7 cellular contexts compared by ENCODE assay signal in genomic region chr4:109434793-109435080, GRCh38. TPM values are rescaled to one million over a fixed set of nuclear protein-coding genes. Genes with fewer than 3 reads are reported as not detected.
A peak's percentile ranks its signal among the peaks of the same experiment; 100 is the strongest.
DNase-seq lines count a peak whose midpoint lies in the region; ATAC-seq and TF ChIP-seq lines count a peak whose summit lies in the region.

No MANE protein-coding gene starts in this region.

- peaks cover 14% of the 10 kb centered on the region for H3K36me3 Mint-ChIP-seq in activated T-helper 17 cell treated with anti-CD3 and anti-CD28 coated beads, Interleukin-2, amount 50 U/mL, for 72 hours (ENCODE audit: low read depth)

- no peaks in the 10 kb centered on the region for H3K36me3 ChIP-seq in HEK293 (ENCODE audit: control insufficient read depth in 2 of 2, insufficient read depth in 1 of 2, low read length in 2 of 2)
- no peaks in the 10 kb centered on the region for H3K36me3 ChIP-seq in iPS-18a (ENCODE audit: control insufficient read depth, low read depth, low read length)

- no peaks in the 10 kb centered on the region for H3K27me3 ChIP-seq in iPS-18a (ENCODE audit: control insufficient read depth, insufficient read depth, low read length)

- H3K4me1 ChIP-seq in HEK293 (ENCODE audit: control insufficient read depth, insufficient read depth, low read length), result peaks cover 8% of the 10 kb centered on the region; the same call in 1 of the 2 replicates
- peaks cover 19% of the 10 kb centered on the region for H3K4me1 ChIP-seq in iPS-18a (ENCODE audit: control insufficient read depth, low read depth, low read length)

- H3K9me3 ChIP-seq in HEK293 (ENCODE audit: control insufficient read depth, insufficient read depth, low read depth, low read length) (no peaks in the 10 kb centered on the region), iPS-18a (ENCODE audit: control insufficient read depth, low read depth, low read length) (no peaks in the 10 kb centered on the region)

- DNase-seq in stimulated activated naive CD8-positive, alpha-beta T cell treated with anti-CD3 and anti-CD28 coated beads, Interleukin-15, amount 100 ng/mL, for 72 hours, result no peak
- no peak for DNase-seq in DMS53 (lab: John Stamatoyannopoulos, UW)

- H3K9me3 Mint-ChIP-seq in activated T-helper 17 cell treated with anti-CD3 and anti-CD28 coated beads, Interleukin-2, amount 50 U/mL, for 72 hours, result no peaks in the 10 kb centered on the region
- H3K9me3 Mint-ChIP-seq in stimulated activated naive CD8-positive, alpha-beta T cell treated with anti-CD3 and anti-CD28 coated beads, Interleukin-15, amount 100 ng/mL, for 72 hours, result no peaks in the 10 kb centered on the region

- H3K4me1 Mint-ChIP-seq in activated T-helper 17 cell treated with anti-CD3 and anti-CD28 coated beads, Interleukin-2, amount 50 U/mL, for 72 hours, result peaks cover 32% of the 10 kb centered on the region
- H3K4me1 Mint-ChIP-seq in stimulated activated naive CD8-positive, alpha-beta T cell treated with anti-CD3 and anti-CD28 coated beads, Interleukin-15, amount 100 ng/mL, for 72 hours, result peaks cover 62% of the 10 kb centered on the region

- TF ChIP-seq POLR2A in GM18505 (IDR thresholded peaks at IDR 0.05; ENCODE audit: borderline replicate concordance, extremely low read depth, insufficient read depth, insufficient read length), result no peak

- no peaks in the 10 kb centered on the region for H3K27me3 Mint-ChIP-seq in activated T-helper 17 cell treated with anti-CD3 and anti-CD28 coated beads, Interleukin-2, amount 50 U/mL, for 72 hours
- no peaks in the 10 kb centered on the region for H3K27me3 Mint-ChIP-seq in stimulated activated naive CD8-positive, alpha-beta T cell treated with anti-CD3 and anti-CD28 coated beads, Interleukin-15, amount 100 ng/mL, for 72 hours

- H3K9ac ChIP-seq in iPS-18a (ENCODE audit: low read length), result peak overlapping the region; percentile 73

- ATAC-seq in activated T-helper 17 cell treated with anti-CD3 and anti-CD28 coated beads, Interleukin-2, amount 50 U/mL, for 72 hours (replicated peaks), result no peak
- no peak for ATAC-seq in stimulated activated naive CD8-positive, alpha-beta T cell treated with anti-CD3 and anti-CD28 coated beads, Interleukin-15, amount 100 ng/mL, for 72 hours
- ATAC-seq in GM21367 (IDR thresholded peaks at IDR 0.05; ENCODE audit: unreplicated experiment) (no peak), GM18505 (IDR thresholded peaks at IDR 0.05; ENCODE audit: unreplicated experiment) (no peak)

- no peak for TF ChIP-seq CTCF in HEK293 (tag by site-specific recombination; IDR thresholded peaks at IDR 0.05)

- H3K4me3 ChIP-seq in HEK293 (ENCODE audit: low read depth, low read length), result peak overlapping the region; percentile 78
- peak overlapping the region; percentile 97 for H3K4me3 ChIP-seq in iPS-18a (ENCODE audit: low read length)

- POLR2A ChIA-PET in HEK293 (lab: Yijun Ruan, JAX), result no interaction called here

- H3K27ac Mint-ChIP-seq in activated T-helper 17 cell treated with anti-CD3 and anti-CD28 coated beads, Interleukin-2, amount 50 U/mL, for 72 hours, result peak overlapping the region; percentile 58
- peak overlapping the region in 1 of 2 donors; percentile 21 for H3K27ac Mint-ChIP-seq in stimulated activated naive CD8-positive, alpha-beta T cell treated with anti-CD3 and anti-CD28 coated beads, Interleukin-15, amount 100 ng/mL, for 72 hours

- CTCF ChIA-PET in HEK293 (lab: Yijun Ruan, JAX), result no interaction called here

- H3K27ac ChIP-seq in HEK293 (ENCODE audit: extremely low read depth, low read depth, low read length) (no peak overlapping the region; the same call in 1 of the 2 replicates), iPS-18a (ENCODE audit: low read length) (no peak overlapping the region)

- peak overlapping the region; percentile 88 for H3K4me3 Mint-ChIP-seq in activated T-helper 17 cell treated with anti-CD3 and anti-CD28 coated beads, Interleukin-2, amount 50 U/mL, for 72 hours
- H3K4me3 Mint-ChIP-seq in stimulated activated naive CD8-positive, alpha-beta T cell treated with anti-CD3 and anti-CD28 coated beads, Interleukin-15, amount 100 ng/mL, for 72 hours, result peak overlapping the region; percentile 72 to 82

TF ChIP-seq in HEK293, 187 proteins besides CTCF, POLR2A, EP300 and RAD21:
- TF ChIP-seq ZNF18 (tag by site-specific recombination; IDR thresholded peaks at IDR 0.05), result no peak
- 0 out of 2 replicates have a peak, but pooled peaks have one; percentile 28 for TF ChIP-seq ZSCAN30 (tag by site-specific recombination; IDR thresholded peaks at IDR 0.05)
TF ChIP-seq in HEK293: peak in this region for 1.

RNA-seq across cellular contexts. Expression of gene SEC24B, which starts 1.1 kb away (rescaled TPM):
- total RNA-seq in activated T-helper 17 cell treated with anti-CD3 and anti-CD28 coated beads, Interleukin-2, amount 50 U/mL, for 72 hours, result 10 to 100 TPM; 25.2 to 28.1 TPM
